In genomic region chr1:2549367-2550011, GRCh38 we compare ENCODE assay signal across 10 cellular contexts. TPM values are rescaled to one million over a fixed set of nuclear protein-coding genes. Genes with fewer than 3 reads are reported as not detected.
A peak's percentile ranks its signal among the peaks of the same experiment; 100 is the strongest.
DNase-seq lines count a peak whose midpoint lies in the region; ATAC-seq, FAIRE-seq and TF ChIP-seq lines count a peak whose summit lies in the region.
"Not testable (repeated sequence)": the region's sequence is repeated elsewhere in the genome, so short reads cannot be mapped to it uniquely, and the experiment has no call there.
"Had no signal": no experiment of that assay in that cellular context is flagged by ENCODE, and none has a peak within 500 bp of the region (broad histone marks: within the 10 kb centered on the region; RNA-seq: fewer than 3 reads in every experiment).

No MANE protein-coding gene starts in this region.

- H3K4me3 Mint-ChIP-seq in T-cell = peak overlapping the region; percentile 28 to 91 (median 80)
- H3K4me3 Mint-ChIP-seq in activated naive CD4-positive, alpha-beta T cell treated with anti-CD3 and anti-CD28 coated beads, Interleukin-2, amount 10 ng/mL, durations not matched to agents 7 days and 5 days = not testable (repeated sequence)
- peak overlapping the region; percentile 46 to 94 (median 91) for H3K4me3 Mint-ChIP-seq in immature natural killer cell
- peak overlapping the region; percentile 31 for H3K4me3 Mint-ChIP-seq in neural crest cell
- H3K4me3 Mint-ChIP-seq in stimulated activated naive CD8-positive, alpha-beta T cell treated with anti-CD3 and anti-CD28 coated beads, Interleukin-15, amount 100 ng/mL, for 72 hours = peak overlapping the region; percentile 91 to 93

- DNase-seq in GM12892 (ENCODE audit: insufficient read length); T-cell; activated naive CD4-positive, alpha-beta T cell treated with anti-CD3 and anti-CD28 coated beads, Interleukin-2, amount 10 ng/mL, durations not matched to agents 7 days and 5 days; colonic mucosa; immature natural killer cell; neural crest cell (ENCODE audit: low read depth, low spot score); stimulated activated naive CD8-positive, alpha-beta T cell treated with anti-CD3 and anti-CD28 coated beads, Interleukin-15, amount 100 ng/mL, for 72 hours: not testable (repeated sequence)

- not testable (repeated sequence) for H3K9me3 ChIP-seq in colonic mucosa

- not testable (repeated sequence) for TF ChIP-seq POLR2A in GM12892 (IDR thresholded peaks at IDR 0.05; ENCODE audit: low read depth, low read length)

- CTCF ChIA-PET in T-cell (lab: Charles Lee) = not testable (repeated sequence)
- CTCF ChIA-PET in activated naive CD4-positive, alpha-beta T cell treated with anti-CD3 and anti-CD28 coated beads, Interleukin-2, amount 10 ng/mL, durations not matched to agents 7 days and 5 days (lab: Charles Lee) = interaction anchor here (1.0 to 3.1 kb wide), 4 partner anchors 13 to 251 kb away, joined by 3 to 14 read pairs (median 4); partner anchors contain the start of gene TTC34

- H3K36me3 Mint-ChIP-seq in T-cell; activated naive CD4-positive, alpha-beta T cell treated with anti-CD3 and anti-CD28 coated beads, Interleukin-2, amount 10 ng/mL, durations not matched to agents 7 days and 5 days; immature natural killer cell; neural crest cell (ENCODE audit: low read depth): not testable (repeated sequence)

- ATAC-seq in T-cell (replicated peaks in 1 of 4); stimulated activated naive CD8-positive, alpha-beta T cell treated with anti-CD3 and anti-CD28 coated beads, Interleukin-15, amount 100 ng/mL, for 72 hours: not testable (repeated sequence)

- H3K27ac Mint-ChIP-seq in T-cell = peak overlapping the region; percentile 98
- H3K27ac Mint-ChIP-seq in activated naive CD4-positive, alpha-beta T cell treated with anti-CD3 and anti-CD28 coated beads, Interleukin-2, amount 10 ng/mL, durations not matched to agents 7 days and 5 days = peak overlapping the region; percentile 97
- H3K27ac Mint-ChIP-seq in immature natural killer cell = peak overlapping the region; percentile 96 to 99 (median 98)
- H3K27ac Mint-ChIP-seq in neural crest cell (ENCODE audit: unreplicated experiment) = not testable (repeated sequence)
- H3K27ac Mint-ChIP-seq in stimulated activated naive CD8-positive, alpha-beta T cell treated with anti-CD3 and anti-CD28 coated beads, Interleukin-15, amount 100 ng/mL, for 72 hours = peak overlapping the region; percentile 96 to 98

- peak overlapping the region; percentile 100 for H3K27ac ChIP-seq in colonic mucosa

- TF ChIP-seq CTCF in colonic mucosa (IDR thresholded peaks at IDR 0.05); neural crest cell (conservative IDR thresholded peaks at IDR 0.05): not testable (repeated sequence)

- peak overlapping the region; percentile 71 to 89 for H3K9ac ChIP-seq in colonic mucosa (ENCODE audit: low read depth in 2 of 2, low read length in 2 of 2)

- H3K27me3 ChIP-seq in colonic mucosa = not testable (repeated sequence)

- FAIRE-seq in GM12892 (lab: Jason Lieb, UNC) = peak; percentile 98

- POLR2A ChIA-PET in T-cell (lab: Charles Lee) = interaction anchor here in 1 of 2 donors (0.7 kb wide), 1 partner anchor 23 kb away, joined by 3 read pairs; the partner anchor contains the start of gene PANK4

- peaks cover 11% of the 10 kb centered on the region for H3K4me1 ChIP-seq in colonic mucosa

- H3K9me3 Mint-ChIP-seq in T-cell; activated naive CD4-positive, alpha-beta T cell treated with anti-CD3 and anti-CD28 coated beads, Interleukin-2, amount 10 ng/mL, durations not matched to agents 7 days and 5 days; immature natural killer cell; neural crest cell; stimulated activated naive CD8-positive, alpha-beta T cell treated with anti-CD3 and anti-CD28 coated beads, Interleukin-15, amount 100 ng/mL, for 72 hours: not testable (repeated sequence)

- not testable (repeated sequence) for H3K27me3 Mint-ChIP-seq in T-cell; activated naive CD4-positive, alpha-beta T cell treated with anti-CD3 and anti-CD28 coated beads, Interleukin-2, amount 10 ng/mL, durations not matched to agents 7 days and 5 days; neural crest cell (ENCODE audit: low read depth); stimulated activated naive CD8-positive, alpha-beta T cell treated with anti-CD3 and anti-CD28 coated beads, Interleukin-15, amount 100 ng/mL, for 72 hours
- peaks cover 4 to 26% (median 14%) of the 10 kb centered on the region in 3 donors for H3K27me3 Mint-ChIP-seq in immature natural killer cell (ENCODE audit: low read depth in 3 of 3)

- H3K4me3 ChIP-seq in colonic mucosa = not testable (repeated sequence)

- H3K36me3 ChIP-seq in colonic mucosa = not testable (repeated sequence)

- intact Hi-C loops in colonic mucosa (cut with DNase I) = loop anchor here (5.0 kb wide), 1 partner anchor 137 kb away; the partner anchor contains the start of gene PEX10

- peaks cover 16 to 43% (median 30%) of the 10 kb centered on the region in 3 donors for H3K4me1 Mint-ChIP-seq in T-cell
- peaks cover 37% of the 10 kb centered on the region for H3K4me1 Mint-ChIP-seq in activated naive CD4-positive, alpha-beta T cell treated with anti-CD3 and anti-CD28 coated beads, Interleukin-2, amount 10 ng/mL, durations not matched to agents 7 days and 5 days
- H3K4me1 Mint-ChIP-seq in immature natural killer cell = peaks cover 10 to 27% of the 10 kb centered on the region in 2 donors
- H3K4me1 Mint-ChIP-seq in neural crest cell = peaks cover 22% of the 10 kb centered on the region
- peaks cover 52% of the 10 kb centered on the region for H3K4me1 Mint-ChIP-seq in stimulated activated naive CD8-positive, alpha-beta T cell treated with anti-CD3 and anti-CD28 coated beads, Interleukin-15, amount 100 ng/mL, for 72 hours

RNA-seq across cellular contexts. Expression of gene TNFRSF14, which starts 6.7 kb away (rescaled TPM):
- polyA plus RNA-seq in GM12892 (2012; ENCODE audit: missing spikeins) = 117 TPM
- total RNA-seq in T-cell (100 to 1,000 TPM; 163 to 214 (median 211) TPM), colonic mucosa (100 to 1,000 TPM; 111 to 145 TPM), neural crest cell (0.61 TPM in 2 replicates)
- 10 to 100 TPM; 62.5 to 75.1 (median 63.8) TPM for polyA plus RNA-seq in immature natural killer cell

RNA-seq across cellular contexts. Expression of gene HES5, which starts 19.4 kb away (rescaled TPM):
- polyA plus RNA-seq in GM12892 (2012; ENCODE audit: missing spikeins) = not detected
- total RNA-seq in T-cell = not detected
- total RNA-seq in colonic mucosa = 1 to 10 TPM; 2.5 to 4.2 TPM
- not detected for polyA plus RNA-seq in immature natural killer cell
- 90.9 and 92.2 TPM in 2 replicates for total RNA-seq in neural crest cell
- total RNA-seq: glomerular endothelial cell, M059J, pulmonary artery endothelial cell had no signal

RNA-seq across cellular contexts. Expression of gene PANK4, which starts 23.1 kb away (rescaled TPM):
- 12.0 TPM for polyA plus RNA-seq in GM12892 (2012; ENCODE audit: missing spikeins)
- total RNA-seq in T-cell (100 to 1,000 TPM in 3 of 5 donors, 10 to 100 TPM in 2; 51.0 to 128 (median 119) TPM), colonic mucosa (10 to 100 TPM; 27.0 to 42.0 TPM), neural crest cell (62.5 and 65.5 TPM in 2 replicates)
- 10 to 100 TPM in 1 of 3 donors, 1 to 10 TPM in 2; 9.1 to 23.3 (median 9.8) TPM for polyA plus RNA-seq in immature natural killer cell

RNA-seq across cellular contexts. Expression of gene PRXL2B, which starts 37.1 kb away (rescaled TPM):
- 5.8 TPM for polyA plus RNA-seq in GM12892 (2012; ENCODE audit: missing spikeins)
- 10 to 100 TPM; 17.3 to 37.6 (median 35.3) TPM for total RNA-seq in T-cell
- 100 to 1,000 TPM; 105 to 120 TPM for total RNA-seq in colonic mucosa
- 10 to 100 TPM; 10.0 to 17.1 (median 13.6) TPM for polyA plus RNA-seq in immature natural killer cell
- total RNA-seq in neural crest cell = 51.3 and 58.9 TPM in 2 replicates

Comparison
In these comparisons a context has a peak if more than half of its experiments do, and no peak if none do; other contexts are left out.
1. RNA of gene TNFRSF14, which starts 6.7 kb away (total RNA-seq): 163 to 214 TPM in T-cell and 111 to 145 TPM in colonic mucosa; 0.61 TPM in neural crest cell; every median in the first group is over 10 times any median in the second.
2. RNA of gene HES5, which starts 19.4 kb away (total RNA-seq): 90.9 to 92.2 TPM in neural crest cell; 2.5 to 4.2 TPM in colonic mucosa and not detected in T-cell; every median in the first group is over 10 times any median in the second.